In the genomic region with DNA sequence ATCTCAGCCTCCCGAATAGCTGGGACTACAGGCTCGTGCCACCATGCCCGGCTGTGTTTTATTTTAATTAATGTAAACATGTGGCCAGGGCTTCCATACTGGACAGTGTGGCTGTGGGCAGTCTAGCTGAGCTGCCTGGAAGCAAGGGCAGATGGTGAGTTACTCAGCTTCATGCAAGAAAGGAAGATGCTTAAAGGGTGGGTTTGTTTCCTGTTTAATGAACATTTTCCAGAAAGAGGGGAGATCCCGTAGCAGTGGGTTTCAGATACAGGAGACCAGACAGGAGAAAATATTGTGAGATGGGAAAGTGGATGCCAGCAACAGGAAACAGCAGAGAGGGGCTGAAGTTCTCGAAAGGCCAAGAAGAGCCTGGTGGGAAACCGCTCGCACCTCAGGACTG, we compare ENCODE assay signal across 19 cellular contexts. TPM values are rescaled to one million over a fixed set of nuclear protein-coding genes. Genes with fewer than 3 reads are reported as not detected.
A peak's percentile ranks its signal among the peaks of the same experiment; 100 is the strongest.
DNase-seq lines count a peak whose midpoint lies in the region; ATAC-seq and TF ChIP-seq lines count a peak whose summit lies in the region.
"Had no signal": no experiment of that assay in that cellular context is flagged by ENCODE, and none has a peak within 500 bp of the region (broad histone marks: within the 10 kb centered on the region; RNA-seq: fewer than 3 reads in every experiment).

No MANE protein-coding gene starts in this region.

- H3K27me3 Mint-ChIP-seq in osteocyte (ENCODE audit: unreplicated experiment), result no peaks in the 10 kb centered on the region

- no peaks in the 10 kb centered on the region for H3K27me3 ChIP-seq in GM06990 (replicated peaks; ENCODE audit: control insufficient read depth, insufficient read depth, low read length)
- H3K27me3 ChIP-seq: colonic mucosa, gastroesophageal sphincter, neutrophil, sigmoid colon, testis had no signal

- no peaks in the 10 kb centered on the region for H3K9me3 Mint-ChIP-seq in osteocyte (ENCODE audit: unreplicated experiment)

- H3K4me3 Mint-ChIP-seq in osteocyte (ENCODE audit: unreplicated experiment), result no peak overlapping the region

- peak overlapping the region; percentile 78 for H3K27ac Mint-ChIP-seq in osteocyte (ENCODE audit: unreplicated experiment)

- DNase-seq in GM06990 (ENCODE audit: extremely low read depth, insufficient read length) (no peak), cerebellar cortex (ENCODE audit: low spot score) (peak; percentile 51), osteocyte (ENCODE audit: extremely low spot score, unreplicated experiment) (no peak), SW480 (ENCODE audit: low spot score) (no peak), NCI-H748 treated with DMSO at 0.1 percent for 48 hours (lab: John Stamatoyannopoulos, UW) (no peak)
- no peak for DNase-seq in activated CD4-positive, alpha-beta T cell treated with anti-CD3 and anti-CD28 coated beads, Interleukin-2, amount 50 U/mL, for 4 hours
- DNase-seq: activated effector memory CD4-positive, alpha-beta T cell treated with anti-CD3 and anti-CD28 coated beads, Interleukin-2, amount 50 U/mL, for 16 hours; aorta; colonic mucosa; islet precursor cell; NCI-H1092 treated with DMSO at 0.1 percent for 48 hours; NCI-H82; sigmoid colon; testis had no signal

- H3K4me3 ChIP-seq in GM06990 (replicated peaks; ENCODE audit: low read depth, low read length), result peak overlapping the region; percentile 52; the same call in 1 of the 2 replicates
- H3K4me3 ChIP-seq: colonic mucosa, gastroesophageal sphincter, K562, sigmoid colon, testis had no signal

- H3K4me1 Mint-ChIP-seq in osteocyte (ENCODE audit: unreplicated experiment), result peaks cover 35% of the 10 kb centered on the region

- TF ChIP-seq CTCF in GM06990 (IDR thresholded peaks at IDR 0.05; ENCODE audit: insufficient read depth, low read length, poor library complexity, severe bottlenecking) (no peak), osteocyte (IDR thresholded peaks at IDR 0.05) (no peak)

- H3K36me3 ChIP-seq in GM06990 (ENCODE audit: control insufficient read depth, insufficient read depth, low read length), result peaks cover 2% of the 10 kb centered on the region
- H3K36me3 ChIP-seq: colonic mucosa, neutrophil, sigmoid colon had no signal

- ATAC-seq in HG03280 (IDR thresholded peaks at IDR 0.05; ENCODE audit: unreplicated experiment) (peak; percentile 3), HG02763 (IDR thresholded peaks at IDR 0.05; ENCODE audit: unreplicated experiment) (no peak)
- ATAC-seq: gastroesophageal sphincter, K562 had no signal

- no peaks in the 10 kb centered on the region for H3K36me3 Mint-ChIP-seq in osteocyte (ENCODE audit: unreplicated experiment)

RNA-seq across cellular contexts. Expression of gene MAPK8IP3, which starts 7.3 kb away (rescaled TPM):
- 89.7 and 105 TPM in 2 replicates for total RNA-seq in osteocyte

RNA-seq across cellular contexts. Expression of gene JPT2, which starts 35.3 kb away (rescaled TPM):
- 53.6 and 55.1 TPM in 2 replicates for total RNA-seq in osteocyte

RNA-seq across cellular contexts. Expression of gene NME3, which starts 58.0 kb away (rescaled TPM):
- 45.8 and 48.8 TPM in 2 replicates for total RNA-seq in osteocyte

RNA-seq across cellular contexts. Expression of gene EME2, which starts 59.3 kb away (rescaled TPM):
- 21.5 and 22.4 TPM in 2 replicates for total RNA-seq in osteocyte

RNA-seq across cellular contexts. Expression of gene MRPS34, which starts 59.6 kb away (rescaled TPM):
- 70.9 and 73.9 TPM in 2 replicates for total RNA-seq in osteocyte
